8 cellular contexts compared by ENCODE assay signal in the genomic region with DNA sequence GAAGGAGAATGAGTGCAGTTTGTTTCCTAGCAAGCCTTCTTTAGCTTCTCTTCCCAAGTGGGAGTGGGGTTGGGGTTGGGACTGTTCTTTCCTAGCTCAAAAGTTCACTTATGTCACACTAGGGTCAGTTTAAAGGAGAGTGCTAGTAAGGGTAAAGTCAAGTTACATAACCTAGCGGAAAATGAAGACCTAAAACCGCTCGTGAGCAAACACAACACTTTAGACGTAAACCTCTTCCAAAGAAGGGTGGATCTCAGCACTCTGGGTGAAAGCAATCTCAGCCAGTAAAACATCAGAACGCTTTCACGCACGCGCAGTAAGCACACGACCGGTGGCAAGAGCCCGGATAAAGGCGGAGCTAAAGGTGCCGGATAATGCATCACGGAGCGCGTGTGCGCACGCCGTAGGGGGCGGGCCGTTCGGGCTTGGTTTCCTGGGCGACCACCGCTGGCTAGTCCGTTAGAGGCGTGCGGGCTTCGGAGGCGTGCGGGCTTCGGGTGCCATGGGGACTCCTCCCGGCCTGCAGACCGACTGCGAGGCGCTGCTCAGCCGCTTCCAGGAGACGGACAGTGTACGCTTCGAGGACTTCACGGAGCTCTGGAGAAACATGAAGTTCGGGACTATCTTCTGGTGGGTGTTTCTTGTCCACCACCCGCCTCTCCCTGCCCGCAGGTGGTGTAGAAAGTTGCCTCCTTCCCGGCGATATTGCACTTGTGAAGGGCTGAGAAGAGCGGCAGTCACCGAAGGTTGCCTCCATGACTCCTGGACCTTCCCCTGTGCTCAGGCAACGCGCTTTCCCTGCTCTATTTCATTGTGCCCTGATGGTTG. TPM values are rescaled to one million over a fixed set of nuclear protein-coding genes. Genes with fewer than 3 reads are reported as not detected.
DNase-seq lines count a peak whose midpoint lies in the region; ATAC-seq and TF ChIP-seq lines count a peak whose summit lies in the region.

A gene with protein sequence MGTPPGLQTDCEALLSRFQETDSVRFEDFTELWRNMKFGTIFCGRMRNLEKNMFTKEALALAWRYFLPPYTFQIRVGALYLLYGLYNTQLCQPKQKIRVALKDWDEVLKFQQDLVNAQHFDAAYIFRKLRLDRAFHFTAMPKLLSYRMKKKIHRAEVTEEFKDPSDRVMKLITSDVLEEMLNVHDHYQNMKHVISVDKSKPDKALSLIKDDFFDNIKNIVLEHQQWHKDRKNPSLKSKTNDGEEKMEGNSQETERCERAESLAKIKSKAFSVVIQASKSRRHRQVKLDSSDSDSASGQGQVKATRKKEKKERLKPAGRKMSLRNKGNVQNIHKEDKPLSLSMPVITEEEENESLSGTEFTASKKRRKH (plus strand): TSS at position 462 of the 828 bp plus-strand sequence. CDS start 41 bp downstream, at position 503.

- H3K27ac ChIP-seq in esophagus (ENCODE audit: low read depth in 2 of 2, low read length in 1 of 2): peak within 1 kb of the TSS; percentile 93 to 96
- H3K27ac ChIP-seq in mucosa of rectum (ENCODE audit: low read depth in 2 of 2, low read length in 2 of 2): peak within 1 kb of the TSS; percentile 88 to 93

- H3K27me3 ChIP-seq in esophagus (ENCODE audit: control insufficient read depth in 1 of 2, insufficient read depth in 2 of 2, low read length in 2 of 2) (no peaks in the 10 kb centered on the region), mucosa of rectum (ENCODE audit: control insufficient read depth in 2 of 2, insufficient read depth in 2 of 2, low read length in 2 of 2) (no peaks in the 10 kb centered on the region)

- peak within 1 kb of the TSS; percentile 85 to 93 for H3K9ac ChIP-seq in mucosa of rectum (ENCODE audit: low read depth in 1 of 2, low read length in 2 of 2)

- 0 to 1% methylated on average over 49 of the region's 49 CpGs for WGBS in esophagus, 2 donors

- H3K36me3 ChIP-seq in esophagus (ENCODE audit: control insufficient read depth in 2 of 2, insufficient read depth in 2 of 2, low read length in 1 of 2): no peaks in the 10 kb centered on the region
- H3K36me3 ChIP-seq in mucosa of rectum (ENCODE audit: control insufficient read depth in 2 of 2, insufficient read depth in 2 of 2, low read length in 2 of 2): no peaks in the 10 kb centered on the region

- H3K9me3 ChIP-seq in esophagus (ENCODE audit: control insufficient read depth in 2 of 2, insufficient read depth in 1 of 2, low read depth in 1 of 2, low read length in 1 of 2) (no peaks in the 10 kb centered on the region), mucosa of rectum (ENCODE audit: control insufficient read depth in 2 of 2, low read length in 2 of 2) (no peaks in the 10 kb centered on the region)

- H3K4me1 ChIP-seq in esophagus (ENCODE audit: control insufficient read depth in 2 of 2, insufficient read depth in 2 of 2, low read length in 1 of 2) (no peaks in the 10 kb centered on the region), mucosa of rectum (ENCODE audit: control insufficient read depth in 2 of 2, insufficient read depth in 2 of 2, low read length in 2 of 2) (peaks cover 6 to 8% of the 10 kb centered on the region in 2 donors)

- peak; percentile 99 for DNase-seq in DMS79 (lab: John Stamatoyannopoulos, UW)
- peak; percentile 98 for DNase-seq in KG1 (lab: John Stamatoyannopoulos, UW)
- peak; percentile 98 for DNase-seq in activated T-cell treated with anti-CD3 and anti-CD28 coated beads, Interleukin-2, amount 50 U/mL, for 48 hours
- DNase-seq in stimulated activated CD8-positive, alpha-beta memory T cell treated with anti-CD3 and anti-CD28 coated beads, Interleukin-4, amount 100 ng/mL, for 4 hours (ENCODE audit: low read depth in 2 of 2, low spot score in 1 of 2): peak; percentile 93 to 96

- H3K4me3 ChIP-seq in esophagus (ENCODE audit: low read depth in 1 of 2, low read length in 2 of 2) (peak within 1 kb of the TSS; percentile 86 to 94), mucosa of rectum (ENCODE audit: low read length in 2 of 2) (peak within 1 kb of the TSS; percentile 97 to 99)

- peak; percentile 99 for ATAC-seq in GM21737 (IDR thresholded peaks at IDR 0.05; ENCODE audit: unreplicated experiment)

TF ChIP-seq in PFSK-1, 5 proteins besides CTCF, POLR2A, EP300 and RAD21:
- no peak for TF ChIP-seq TAF1 (IDR thresholded peaks at IDR 0.05; ENCODE audit: borderline replicate concordance, insufficient read depth, low read length)
- no peak for TF ChIP-seq FOXP2 (optimal IDR thresholded peaks at IDR 0.05; ENCODE audit: borderline replicate concordance, extremely low read depth, extremely low read length, insufficient read depth)
- TF ChIP-seq POLR2AphosphoS5 (IDR thresholded peaks at IDR 0.05; ENCODE audit: low read depth, low read length): peak; percentile 76
- 0 out of 2 replicates have a peak, but pooled peaks have one; percentile 57 for TF ChIP-seq SIN3A (IDR thresholded peaks at IDR 0.05; ENCODE audit: borderline replicate concordance, insufficient read depth, low read length)
TF ChIP-seq in PFSK-1: peak in this region for 2.

RNA-seq across cellular contexts. Expression of the gene that starts here (rescaled TPM):
- 3.9 TPM for polyA plus RNA-seq in PFSK-1 (2012; ENCODE audit: insufficient read length, low read depth)
- 1 to 10 TPM; 2.8 TPM for polyA plus RNA-seq in esophagus

Comparison
In these comparisons a context has a peak if more than half of its experiments do, and no peak if none do; other contexts are left out.
1. Peak in every context shown above with its lines: DNase-seq, ATAC-seq, H3K4me3 ChIP-seq and H3K27ac ChIP-seq.